10 cellular contexts compared by ENCODE assay signal in genomic region chr21:32624726-32625125, GRCh38. TPM values are rescaled to one million over a fixed set of nuclear protein-coding genes. Genes with fewer than 3 reads are reported as not detected.
DNase-seq lines count a peak whose midpoint lies in the region; ATAC-seq and TF ChIP-seq lines count a peak whose summit lies in the region.
"Had no signal": no experiment of that assay in that cellular context is flagged by ENCODE, and none has a peak within 500 bp of the region (broad histone marks: within the 10 kb centered on the region; RNA-seq: fewer than 3 reads in every experiment).

No MANE protein-coding gene starts in this region.

- no peak for DNase-seq in activated naive CD8-positive, alpha-beta T cell treated with anti-CD3 and anti-CD28 coated beads for 36 hours
- DNase-seq in RWPE1 (ENCODE audit: low spot score) (peak; percentile 51), progenitor cell of endocrine pancreas (ENCODE audit: low spot score, unreplicated experiment) (no peak), COLO668 (lab: John Stamatoyannopoulos, UW; ENCODE audit: unreplicated experiment) (no peak), SK-N-DZ (ENCODE audit: low spot score) (no peak)
- DNase-seq: NCI-H524 had no signal

- H3K4me3 Mint-ChIP-seq in activated naive CD8-positive, alpha-beta T cell = no peak overlapping the region
- H3K4me3 Mint-ChIP-seq in activated naive CD8-positive, alpha-beta T cell treated with anti-CD3 and anti-CD28 coated beads for 36 hours = no peak overlapping the region
- H3K4me3 Mint-ChIP-seq in progenitor cell of endocrine pancreas (ENCODE audit: low read depth) = no peak overlapping the region

- CTCF ChIA-PET in RWPE1 (lab: Yijun Ruan, JAX) = interaction anchor here (1.0 kb wide), 1 partner anchor 55 kb away, joined by 8 read pairs; no protein-coding TSS in a partner anchor

- TF ChIP-seq CTCF in RWPE1 (conservative IDR thresholded peaks at IDR 0.05; ENCODE audit: low read depth) (no peak), progenitor cell of endocrine pancreas (IDR thresholded peaks at IDR 0.05; ENCODE audit: unreplicated experiment) (no peak)

- H3K27me3 Mint-ChIP-seq in activated naive CD8-positive, alpha-beta T cell = peaks cover 2% of the 10 kb centered on the region
- peaks cover 24% of the 10 kb centered on the region for H3K27me3 Mint-ChIP-seq in activated naive CD8-positive, alpha-beta T cell treated with anti-CD3 and anti-CD28 coated beads for 36 hours
- H3K27me3 Mint-ChIP-seq in progenitor cell of endocrine pancreas = peaks cover 20% of the 10 kb centered on the region

- peaks cover 4% of the 10 kb centered on the region for H3K4me1 Mint-ChIP-seq in activated naive CD8-positive, alpha-beta T cell (ENCODE audit: low read depth)
- H3K4me1 Mint-ChIP-seq in activated naive CD8-positive, alpha-beta T cell treated with anti-CD3 and anti-CD28 coated beads for 36 hours = peaks cover 4% of the 10 kb centered on the region
- H3K4me1 Mint-ChIP-seq in progenitor cell of endocrine pancreas (ENCODE audit: low read depth) = no peaks in the 10 kb centered on the region

- POLR2A ChIA-PET in RWPE1 (lab: Yijun Ruan, JAX; ENCODE audit: low non-redundant PET) = no interaction called here

- H3K9me3 Mint-ChIP-seq in activated naive CD8-positive, alpha-beta T cell (ENCODE audit: low read depth) = no peaks in the 10 kb centered on the region
- no peaks in the 10 kb centered on the region for H3K9me3 Mint-ChIP-seq in activated naive CD8-positive, alpha-beta T cell treated with anti-CD3 and anti-CD28 coated beads for 36 hours
- peaks cover 2% of the 10 kb centered on the region for H3K9me3 Mint-ChIP-seq in progenitor cell of endocrine pancreas (ENCODE audit: low read depth)

- ATAC-seq in HG03097 (IDR thresholded peaks at IDR 0.05; ENCODE audit: low FRiP score, unreplicated experiment) = peak; percentile 83
- no peak for ATAC-seq in GM21367 (IDR thresholded peaks at IDR 0.05; ENCODE audit: unreplicated experiment)

- H3K27ac ChIP-seq in RWPE1 = peak overlapping the region; percentile 62

- H3K36me3 Mint-ChIP-seq in activated naive CD8-positive, alpha-beta T cell = peaks cover 3% of the 10 kb centered on the region
- H3K36me3 Mint-ChIP-seq in activated naive CD8-positive, alpha-beta T cell treated with anti-CD3 and anti-CD28 coated beads for 36 hours = peaks cover 3% of the 10 kb centered on the region
- H3K36me3 Mint-ChIP-seq in progenitor cell of endocrine pancreas (ENCODE audit: insufficient read depth) = no peaks in the 10 kb centered on the region

- peak overlapping the region; percentile 51 for H3K27ac Mint-ChIP-seq in activated naive CD8-positive, alpha-beta T cell
- no peak overlapping the region for H3K27ac Mint-ChIP-seq in activated naive CD8-positive, alpha-beta T cell treated with anti-CD3 and anti-CD28 coated beads for 36 hours
- no peak overlapping the region for H3K27ac Mint-ChIP-seq in progenitor cell of endocrine pancreas

RNA-seq across cellular contexts. Expression of gene CFAP298, which starts 12.5 kb away (rescaled TPM):
- total RNA-seq in activated naive CD8-positive, alpha-beta T cell treated with anti-CD3 and anti-CD28 coated beads for 36 hours = 10 to 100 TPM; 47.2 to 48.5 TPM
- 52.4 and 57.8 TPM in 2 replicates for total RNA-seq in progenitor cell of endocrine pancreas
- polyA plus RNA-seq in SK-N-DZ (2014; cell fraction: cytosol; rRNA removed) = 51.6 and 61.9 TPM in 2 replicates
- polyA plus RNA-seq in SK-N-DZ (2014; cell fraction: nucleus; rRNA removed) = 63.6 and 72.0 TPM in 2 replicates

RNA-seq across cellular contexts. Expression of gene TCP10L, which starts 39.4 kb away (rescaled TPM):
- total RNA-seq in activated naive CD8-positive, alpha-beta T cell treated with anti-CD3 and anti-CD28 coated beads for 36 hours = under 1 TPM; 0.48 to 0.52 TPM
- 1.8 and 3.2 TPM in 2 replicates for total RNA-seq in progenitor cell of endocrine pancreas
- not detected in 2 replicates for polyA plus RNA-seq in SK-N-DZ (2014; cell fraction: cytosol; rRNA removed)
- not detected in 2 replicates for polyA plus RNA-seq in SK-N-DZ (2014; cell fraction: nucleus; rRNA removed)
- total RNA-seq: mononuclear cell had no signal
